ENCODE assay signal across 19 cellular contexts in genomic region chr3:120017692-120018091, GRCh38.
"Had no signal": no experiment of that assay in that cellular context is flagged by ENCODE, and none has a peak within 500 bp of the region (broad histone marks: within the 10 kb centered on the region; RNA-seq: fewer than 3 reads in every experiment).

No MANE protein-coding gene starts in this region.

- DNase-seq: activated CD4-positive, alpha-beta T cell treated with anti-CD3 and anti-CD28 coated beads, Interleukin-2, amount 50 U/mL, for 48 hours; activated gamma-delta T cell; activated naive CD4-positive, alpha-beta T cell treated with anti-CD3 and anti-CD28 coated beads, Interleukin-2, amount 50 U/mL, for 16 hours; aorta; caudate nucleus; effector memory CD4-positive, alpha-beta T cell; foreskin melanocyte; left lung; naive B cell; ovary; stimulated activated CD4-positive, alpha-beta T cell treated with anti-CD3 and anti-CD28 coated beads, Interleukin-4, amount 100 ng/mL, for 1 hour; stimulated activated naive CD4-positive, alpha-beta T cell treated with Interleukin-2 at 50 U/mL for 16 hours; substantia nigra; T-helper 1 cell; thyroid gland; upper lobe of right lung had no signal

- H3K27me3 Mint-ChIP-seq: naive B cell had no signal

- H3K9me3 ChIP-seq: left lung, ovary, prostate gland, thyroid gland, upper lobe of right lung had no signal

- H3K27me3 ChIP-seq: left lung, ovary, thyroid gland, upper lobe of right lung had no signal

- H3K36me3 ChIP-seq: left lung, ovary, prostate gland, thyroid gland, upper lobe of right lung had no signal

- ATAC-seq: left lung, upper lobe of right lung had no signal

- H3K27ac ChIP-seq: left lung, ovary, prostate gland, thyroid gland, upper lobe of right lung had no signal

- H3K4me3 ChIP-seq: left lung, lung, ovary, prostate gland, thyroid gland, upper lobe of right lung had no signal

- H3K9me3 Mint-ChIP-seq: naive B cell had no signal

- H3K4me3 Mint-ChIP-seq: brain, naive B cell had no signal
